In the genomic region with DNA sequence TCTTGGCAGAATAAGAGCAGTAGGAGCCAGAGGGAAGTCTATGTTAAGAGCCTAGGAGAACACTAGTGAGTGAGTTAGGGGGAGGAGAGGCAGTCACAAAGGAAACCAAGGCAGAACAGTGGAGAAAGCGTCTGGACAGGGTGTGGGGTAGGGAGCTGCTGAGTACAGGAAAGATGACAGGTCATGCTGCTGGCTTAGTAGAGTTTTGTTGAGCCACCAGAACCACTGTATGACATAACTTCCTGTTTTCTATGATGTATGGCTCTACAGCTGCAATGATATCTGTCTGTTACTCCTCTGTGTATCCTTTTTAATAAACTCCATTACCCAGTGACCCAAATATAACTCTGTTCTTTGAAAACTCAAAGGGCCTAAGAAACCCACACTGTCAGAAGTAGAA, we compare ENCODE assay signal across 11 cellular contexts. TPM values are rescaled to one million over a fixed set of nuclear protein-coding genes. Genes with fewer than 3 reads are reported as not detected.
DNase-seq lines count a peak whose midpoint lies in the region; ATAC-seq and TF ChIP-seq lines count a peak whose summit lies in the region.
"Had no signal": no experiment of that assay in that cellular context is flagged by ENCODE, and none has a peak within 500 bp of the region (broad histone marks: within the 10 kb centered on the region; RNA-seq: fewer than 3 reads in every experiment).

No MANE protein-coding gene starts in this region.

- no peak for TF ChIP-seq POLR2A in breast epithelium (IDR thresholded peaks at IDR 0.05)

- no peaks in the 10 kb centered on the region for H3K4me1 ChIP-seq in breast epithelium
- no peaks in the 10 kb centered on the region for H3K4me1 ChIP-seq in colonic mucosa

- no peak overlapping the region for H3K27ac ChIP-seq in breast epithelium
- no peak overlapping the region for H3K27ac ChIP-seq in colonic mucosa
- H3K27ac ChIP-seq: VCaP had no signal

- no peak overlapping the region for H3K9ac ChIP-seq in colonic mucosa (ENCODE audit: low read depth in 2 of 2, low read length in 2 of 2)

- no peaks in the 10 kb centered on the region for H3K9me3 ChIP-seq in breast epithelium
- H3K9me3 ChIP-seq in colonic mucosa: no peaks in the 10 kb centered on the region
- H3K9me3 ChIP-seq: MG63 had no signal

- TF ChIP-seq CTCF in GM13976 (IDR thresholded peaks at IDR 0.05; ENCODE audit: borderline replicate concordance, control extremely low read depth, extremely low read depth, insufficient read depth, missing control alignments) (no peak), breast epithelium (IDR thresholded peaks at IDR 0.05) (no peak), colonic mucosa (IDR thresholded peaks at IDR 0.05) (no peak)

- H3K4me3 ChIP-seq in breast epithelium (no peak overlapping the region), colonic mucosa (no peak overlapping the region)
- H3K4me3 ChIP-seq: MG63 had no signal

- in situ Hi-C loops in GM13976 (cut with MboI; ENCODE audit: low sequenced_read_pairs, unreplicated experiment): no loop called here

- peak; percentile 50 for DNase-seq in GM13976 (ENCODE audit: low spot score)
- DNase-seq in RKO (ENCODE audit: low spot score): peak; percentile 43
- DNase-seq in germinal center (ENCODE audit: low spot score): peak; percentile 29
- no peak for DNase-seq in breast epithelium (ENCODE audit: low spot score in 2 of 2)
- no peak for DNase-seq in hepatic stellate cell (ENCODE audit: low spot score)
- no peak for DNase-seq in colonic mucosa
- DNase-seq: MG63, occipital lobe had no signal

- ATAC-seq in HG02623 (IDR thresholded peaks at IDR 0.05; ENCODE audit: unreplicated experiment) (peak; percentile 47), HG02763 (IDR thresholded peaks at IDR 0.05; ENCODE audit: unreplicated experiment) (no peak)

- H3K36me3 ChIP-seq in breast epithelium (no peaks in the 10 kb centered on the region), colonic mucosa (no peaks in the 10 kb centered on the region)
- H3K36me3 ChIP-seq: MG63 had no signal

- intact Hi-C loops in breast epithelium (cut with DNase I; ENCODE audit: low total_unique reads): no loop called here
- intact Hi-C loops in colonic mucosa (cut with DNase I): no loop called here

- H3K27me3 ChIP-seq in breast epithelium (no peaks in the 10 kb centered on the region), colonic mucosa (no peaks in the 10 kb centered on the region)
- H3K27me3 ChIP-seq: MG63 had no signal

RNA-seq across cellular contexts. Expression of a gene that starts 10.6 kb away (rescaled TPM):
- total RNA-seq in breast epithelium: 100 to 1,000 TPM in 2 of 3 donors, 10 to 100 TPM in 1; 93.5 to 132 (median 109) TPM
- total RNA-seq in colonic mucosa: 100 to 1,000 TPM; 118 to 143 TPM

Comparison
In these comparisons a context has a peak if more than half of its experiments do, and no peak if none do; other contexts are left out.
1. DNase-seq: peak in GM13976 (single experiment), RKO (single experiment) and germinal center (single experiment); none in breast epithelium (0 of 2), hepatic stellate cell (single experiment) and colonic mucosa (single experiment).